ENCODE assay signal across 1 cellular context in genomic region chr1:159913451-159914192, GRCh38.
TF ChIP-seq lines count a peak whose summit lies in the region.

No MANE protein-coding gene starts in this region.

TF ChIP-seq in HCT116, 20 proteins besides CTCF, POLR2A, EP300 and RAD21 (continued from another document):
- TF ChIP-seq, protein P1, sequence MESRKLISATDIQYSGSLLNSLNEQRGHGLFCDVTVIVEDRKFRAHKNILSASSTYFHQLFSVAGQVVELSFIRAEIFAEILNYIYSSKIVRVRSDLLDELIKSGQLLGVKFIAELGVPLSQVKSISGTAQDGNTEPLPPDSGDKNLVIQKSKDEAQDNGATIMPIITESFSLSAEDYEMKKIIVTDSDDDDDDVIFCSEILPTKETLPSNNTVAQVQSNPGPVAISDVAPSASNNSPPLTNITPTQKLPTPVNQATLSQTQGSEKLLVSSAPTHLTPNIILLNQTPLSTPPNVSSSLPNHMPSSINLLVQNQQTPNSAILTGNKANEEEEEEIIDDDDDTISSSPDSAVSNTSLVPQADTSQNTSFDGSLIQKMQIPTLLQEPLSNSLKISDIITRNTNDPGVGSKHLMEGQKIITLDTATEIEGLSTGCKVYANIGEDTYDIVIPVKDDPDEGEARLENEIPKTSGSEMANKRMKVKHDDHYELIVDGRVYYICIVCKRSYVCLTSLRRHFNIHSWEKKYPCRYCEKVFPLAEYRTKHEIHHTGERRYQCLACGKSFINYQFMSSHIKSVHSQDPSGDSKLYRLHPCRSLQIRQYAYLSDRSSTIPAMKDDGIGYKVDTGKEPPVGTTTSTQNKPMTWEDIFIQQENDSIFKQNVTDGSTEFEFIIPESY (IDR thresholded peaks at IDR 0.05; ENCODE audit: extremely low read depth, insufficient replicate concordance, low read length): no peak
- TF ChIP-seq JUND (IDR thresholded peaks at IDR 0.05): no peak
- no peak for TF ChIP-seq ZFX (IDR thresholded peaks at IDR 0.05)
- TF ChIP-seq YY1 (IDR thresholded peaks at IDR 0.05; ENCODE audit: extremely low read depth, insufficient replicate concordance, low read depth, low read length): no peak
- no peak for TF ChIP-seq CEBPB (IDR thresholded peaks at IDR 0.05; ENCODE audit: low read depth)
- TF ChIP-seq ZNF274 (IDR thresholded peaks at IDR 0.05; ENCODE audit: low read depth, low read length): no peak
